In the genomic region with DNA sequence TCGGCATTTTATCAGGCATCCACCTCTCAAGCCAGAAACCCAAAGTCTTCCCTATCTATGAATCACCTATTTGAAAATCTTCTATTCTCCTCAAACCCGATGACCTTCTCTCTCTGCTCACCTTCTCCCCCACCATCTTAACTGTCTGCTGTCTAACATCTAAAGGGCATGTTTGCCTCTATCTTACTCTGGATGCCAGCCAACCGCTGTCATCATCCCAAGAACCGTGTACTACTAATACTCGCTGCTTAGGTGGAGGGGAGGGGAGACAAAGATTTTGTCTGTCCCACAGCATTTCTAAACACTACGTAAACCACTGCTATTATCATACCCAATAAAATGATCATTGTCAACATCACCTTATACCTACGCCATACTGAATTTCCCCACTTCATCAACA, we compare ENCODE assay signal across 31 cellular contexts.
"Had no signal": no experiment of that assay in that cellular context is flagged by ENCODE, and none has a peak within 500 bp of the region (broad histone marks: within the 10 kb centered on the region; RNA-seq: fewer than 3 reads in every experiment).

No MANE protein-coding gene starts in this region.

- H3K4me1 ChIP-seq: Peyer's patch, SJSA1 had no signal

- H3K27ac ChIP-seq: KMS-11, Peyer's patch, RWPE1, SJSA1 had no signal

- ATAC-seq: activated CD4-positive, CD25-positive, alpha-beta regulatory T cell treated with anti-CD3 and anti-CD28 coated beads, Interleukin-2, amount 50 U/mL, for 24 hours; activated CD8-positive, alpha-beta memory T cell treated with anti-CD3 and anti-CD28 coated beads, Interleukin-2, amount 10 ng/mL, durations not matched to agents 7 days and 5 days; activated naive CD8-positive, alpha-beta T cell treated with anti-CD3 and anti-CD28 coated beads, Interleukin-2, amount 50 U/mL, for 24 hours; SK-N-SH treated with all-trans-retinoic acid at 6 μM for 48 hours had no signal

- H3K4me3 Mint-ChIP-seq: activated CD8-positive, alpha-beta memory T cell treated with anti-CD3 and anti-CD28 coated beads, Interleukin-2, amount 10 ng/mL, durations not matched to agents 7 days and 5 days; activated naive CD8-positive, alpha-beta T cell treated with anti-CD3 and anti-CD28 coated beads, Interleukin-2, amount 50 U/mL, for 24 hours; activated T-cell treated with anti-CD3 and anti-CD28 coated beads, Interleukin-2, amount 50 U/mL, for 24 hours; brain; IgD-negative memory B cell; T-helper 1 cell treated with Interleukin-12 subunit alpha and Interleukin-12 subunit beta and Interleukin-4 antibody, amounts not matched to agents 30 μg/mL and 1 μg/mL, for 36 hours had no signal

- H3K4me3 ChIP-seq: MG63, Peyer's patch, SJSA1 had no signal

- H3K9me3 ChIP-seq: MG63, Peyer's patch, SJSA1 had no signal

- H3K9ac ChIP-seq: KMS-11 had no signal

- DNase-seq: activated CD4-positive, alpha-beta T cell treated with anti-CD3 and anti-CD28 coated beads for 48 hours; activated CD4-positive, alpha-beta T cell treated with anti-CD3 and anti-CD28 coated beads, Interleukin-2, amount 50 U/mL, for 48 hours; activated CD8-positive, alpha-beta memory T cell treated with anti-CD3 and anti-CD28 coated beads, Interleukin-2, amount 10 ng/mL, durations not matched to agents 7 days and 5 days; activated gamma-delta T cell; activated naive CD4-positive, alpha-beta T cell treated with anti-CD3 and anti-CD28 coated beads, Interleukin-2, amount 50 U/mL, for 16 hours; activated naive CD8-positive, alpha-beta T cell treated with anti-CD3 and anti-CD28 coated beads, Interleukin-2, amount 50 U/mL, for 24 hours; activated T-cell treated with anti-CD3 and anti-CD28 coated beads, Interleukin-2, amount 50 U/mL, for 24 hours; amygdala; cerebellar nuclear complex; MG63; MV-4-11; NCI-H1092 treated with DMSO at 0.1 percent for 48 hours; NCI-H1417 treated with DMSO at 0.1 percent for 48 hours; NCI-H1694; NCI-H2029; NCI-H2107; NCI-H2171 treated with DMSO at 0.1 percent for 48 hours; NCI-H226; NCI-H526; NCI-H82; Peyer's patch; SHP77 had no signal

- H3K9me3 Mint-ChIP-seq: activated naive CD8-positive, alpha-beta T cell treated with anti-CD3 and anti-CD28 coated beads, Interleukin-2, amount 50 U/mL, for 24 hours; activated T-cell treated with anti-CD3 and anti-CD28 coated beads, Interleukin-2, amount 50 U/mL, for 24 hours; brain; IgD-negative memory B cell; T-helper 1 cell treated with Interleukin-12 subunit alpha and Interleukin-12 subunit beta and Interleukin-4 antibody, amounts not matched to agents 30 μg/mL and 1 μg/mL, for 36 hours had no signal

- FAIRE-seq: astrocyte had no signal

- H3K27ac Mint-ChIP-seq: activated naive CD8-positive, alpha-beta T cell treated with anti-CD3 and anti-CD28 coated beads, Interleukin-2, amount 50 U/mL, for 24 hours; IgD-negative memory B cell; T-helper 1 cell treated with Interleukin-12 subunit alpha and Interleukin-12 subunit beta and Interleukin-4 antibody, amounts not matched to agents 30 μg/mL and 1 μg/mL, for 36 hours had no signal

- H3K27me3 Mint-ChIP-seq: activated CD8-positive, alpha-beta memory T cell treated with anti-CD3 and anti-CD28 coated beads, Interleukin-2, amount 10 ng/mL, durations not matched to agents 7 days and 5 days; activated naive CD8-positive, alpha-beta T cell treated with anti-CD3 and anti-CD28 coated beads, Interleukin-2, amount 50 U/mL, for 24 hours; activated T-cell treated with anti-CD3 and anti-CD28 coated beads, Interleukin-2, amount 50 U/mL, for 24 hours; IgD-negative memory B cell had no signal

- H3K27me3 ChIP-seq: MG63, Peyer's patch, SJSA1 had no signal

- H3K4me2 ChIP-seq: KMS-11 had no signal
